18 cellular contexts compared by ENCODE assay signal in the genomic region with DNA sequence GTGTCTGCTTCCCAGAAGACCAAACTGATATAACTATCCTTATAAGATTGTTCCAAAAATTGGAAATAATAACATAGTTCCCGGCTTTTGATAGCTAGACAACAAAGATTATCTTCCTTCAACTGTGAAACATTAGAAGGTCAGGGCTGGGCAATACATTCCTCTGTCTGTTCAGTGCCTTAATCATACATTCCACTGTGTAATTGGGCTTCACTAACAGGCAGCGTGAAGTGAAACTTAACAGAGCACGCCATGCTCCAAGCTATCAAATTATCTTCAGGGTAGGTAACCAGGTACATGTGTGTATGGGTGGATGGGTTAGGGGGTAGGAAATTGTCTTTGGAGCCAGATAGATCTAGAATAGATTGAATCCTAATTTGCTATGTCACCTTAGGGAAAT. TPM values are rescaled to one million over a fixed set of nuclear protein-coding genes. Genes with fewer than 3 reads are reported as not detected.
A peak's percentile ranks its signal among the peaks of the same experiment; 100 is the strongest.
DNase-seq lines count a peak whose midpoint lies in the region; ATAC-seq and TF ChIP-seq lines count a peak whose summit lies in the region.
"Had no signal": no experiment of that assay in that cellular context is flagged by ENCODE, and none has a peak within 500 bp of the region (broad histone marks: within the 10 kb centered on the region; RNA-seq: fewer than 3 reads in every experiment).

No MANE protein-coding gene starts in this region.

- H3K4me3 ChIP-seq in SK-N-SH (ENCODE audit: low read depth in 2 of 2, low read length in 1 of 2) (no peak overlapping the region), skeletal muscle tissue (ENCODE audit: low read length in 3 of 3) (no peak overlapping the region), aorta (ENCODE audit: low read length in 2 of 2) (no peak overlapping the region), OCI-LY7 (ENCODE audit: low read depth, low read length, poor library complexity, severe bottlenecking) (no peak overlapping the region)
- H3K4me3 ChIP-seq: GM23338, sigmoid colon had no signal

- 41% methylated on average over 3 of the region's 3 CpGs for WGBS in SK-N-SH (ENCODE audit: low lambda C conversion rate)
- WGBS in aorta, 2 donors: 59 to 61% methylated on average over 3 of the region's 3 CpGs

- H3K9me2 ChIP-seq in SK-N-SH (no peaks in the 10 kb centered on the region), OCI-LY7 (ENCODE audit: insufficient read depth, low read length) (no peaks in the 10 kb centered on the region)

- intact Hi-C loops in left ventricle myocardium superior (cut with micrococcal nuclease): no loop called here
- intact Hi-C loops in aorta (cut with DNase I): no loop called here
- intact Hi-C loops in OCI-LY7 (cut with micrococcal nuclease; ENCODE audit: unreplicated experiment): no loop called here

- H3K27me3 ChIP-seq in SK-N-SH (ENCODE audit: insufficient read depth) (no peaks in the 10 kb centered on the region), skeletal muscle tissue (ENCODE audit: control insufficient read depth in 3 of 3, insufficient read depth in 3 of 3, low read length in 3 of 3) (no peaks in the 10 kb centered on the region), aorta (ENCODE audit: control insufficient read depth in 1 of 2, insufficient read depth in 2 of 2, low read length in 1 of 2) (no peaks in the 10 kb centered on the region)

- BruUV-seq in OCI-LY7 (replicated peaks; lab: Mats Ljungman, UMichigan): no TSS peak

- H3K9me3 ChIP-seq in SK-N-SH: no peaks in the 10 kb centered on the region
- H3K9me3 ChIP-seq in skeletal muscle tissue (ENCODE audit: control insufficient read depth in 3 of 3, low read length in 3 of 3): no peaks in the 10 kb centered on the region
- H3K9me3 ChIP-seq in aorta (ENCODE audit: control insufficient read depth, low read length): no peaks in the 10 kb centered on the region
- H3K9me3 ChIP-seq in OCI-LY7 (ENCODE audit: low read length): no peaks in the 10 kb centered on the region
- H3K9me3 ChIP-seq: sigmoid colon had no signal

- ATAC-seq in SK-N-SH treated with all-trans-retinoic acid at 6 μM for 48 hours (peak; percentile 80), left ventricle myocardium superior (peak; percentile 82), aorta (ENCODE audit: low FRiP score) (no peak)
- ATAC-seq: GM23338; natural killer cell treated with Interleukin-12 subunit alpha and Interleukin-12 subunit beta and Interleukin-15 and Interleukin-18, amount 100 ng/mL, for 72 hours had no signal

- DNase-seq in SK-N-SH (no peak), SK-N-DZ (ENCODE audit: low spot score) (peak; percentile 46), left ventricle myocardium superior (no peak), aorta (no peak), OCI-LY7 (ENCODE audit: low spot score) (no peak)
- no peak for DNase-seq in effector CD8-positive, alpha-beta T cell (lab: John Stamatoyannopoulos, UW)
- DNase-seq: activated CD8-positive, alpha-beta memory T cell treated with anti-CD3 and anti-CD28 coated beads, Interleukin-2, amount 50 U/mL, for 48 hours; activated naive CD4-positive, alpha-beta T cell treated with anti-CD3 and anti-CD28 coated beads, Interleukin-2, amount 50 U/mL, for 16 hours; caudate nucleus; COR-L47; KBM-7; sigmoid colon; stimulated activated naive CD4-positive, alpha-beta T cell had no signal

- no peak overlapping the region for H2AFZ ChIP-seq in SK-N-SH (ENCODE audit: low read depth)
- H2AFZ ChIP-seq in OCI-LY7 (ENCODE audit: low read length): no peak overlapping the region
- H2AFZ ChIP-seq: GM23338 had no signal

- no peak overlapping the region for H3K4me2 ChIP-seq in SK-N-SH
- H3K4me2 ChIP-seq in OCI-LY7 (ENCODE audit: low read length): no peak overlapping the region
- H3K4me2 ChIP-seq: GM23338 had no signal

- H3K4me1 ChIP-seq in SK-N-SH (ENCODE audit: control insufficient read depth in 1 of 2, insufficient read depth in 2 of 2, low read depth in 1 of 2, low read length in 1 of 2) (peaks cover 0 to 3% of the 10 kb centered on the region in 2 experiments; a peak in 2 of 4 replicates), skeletal muscle tissue (ENCODE audit: control insufficient read depth in 3 of 3, insufficient read depth in 3 of 3, low read length in 3 of 3) (peaks cover 0 to 5% (median 0%) of the 10 kb centered on the region in 3 donors), aorta (ENCODE audit: control insufficient read depth in 1 of 2, insufficient read depth in 2 of 2, low read length in 2 of 2) (peaks cover 1 to 3% of the 10 kb centered on the region in 2 donors), OCI-LY7 (ENCODE audit: insufficient read depth, low read length, poor library complexity, severe bottlenecking) (peaks cover 16% of the 10 kb centered on the region)
- H3K4me1 ChIP-seq: sigmoid colon had no signal

- CTCF ChIA-PET in SK-N-SH (lab: Yijun Ruan, JAX) (interaction anchor here (0.6 to 1.4 kb wide), 2 partner anchors 14 to 25 kb away, joined by 3 to 4 read pairs; no protein-coding TSS in a partner anchor), OCI-LY7 (lab: Charles Lee; ENCODE audit: unreplicated experiment) (no interaction called here)

- no peaks in the 10 kb centered on the region for H3K79me2 ChIP-seq in SK-N-SH (ENCODE audit: insufficient read depth)
- H3K79me2 ChIP-seq in OCI-LY7 (ENCODE audit: insufficient read depth, low read depth, low read length): no peaks in the 10 kb centered on the region

- H3K36me3 ChIP-seq in SK-N-SH (replicated peaks in 1 of 2; ENCODE audit: control insufficient read depth in 1 of 2, insufficient read depth in 2 of 2, low read length in 1 of 2) (no peaks in the 10 kb centered on the region), skeletal muscle tissue (ENCODE audit: control insufficient read depth in 3 of 3, insufficient read depth in 3 of 3, low read length in 3 of 3) (no peaks in the 10 kb centered on the region), aorta (ENCODE audit: control insufficient read depth in 1 of 2, insufficient read depth in 2 of 2, low read length in 1 of 2) (no peaks in the 10 kb centered on the region), OCI-LY7 (ENCODE audit: insufficient read depth, low read length) (no peaks in the 10 kb centered on the region)
- H3K36me3 ChIP-seq: sigmoid colon had no signal

- TF ChIP-seq EP300 in SK-N-SH (IDR thresholded peaks at IDR 0.05; ENCODE audit: borderline replicate concordance in 1 of 2, low read depth in 1 of 2, low read length in 1 of 2): no peak

- POLR2A ChIA-PET in SK-N-SH (lab: Yijun Ruan, JAX) (no interaction called here), OCI-LY7 (lab: Charles Lee) (interaction anchor here (1.0 to 2.6 kb wide), 3 partner anchors 11 to 24 kb away, joined by 4 to 7 read pairs (median 5); partner anchors contain the start of gene ARL5A)

- H3K9ac ChIP-seq in SK-N-SH (no peak overlapping the region), skeletal muscle tissue (ENCODE audit: low read depth in 1 of 3, low read length in 3 of 3) (no peak overlapping the region)

- no peak overlapping the region for H3K27ac ChIP-seq in SK-N-SH (ENCODE audit: low read depth in 2 of 2, low read length in 1 of 2)
- peak overlapping the region; percentile 23 for H3K27ac ChIP-seq in skeletal muscle tissue (ENCODE audit: low read depth, low read length)
- no peak overlapping the region for H3K27ac ChIP-seq in aorta (ENCODE audit: low read depth in 1 of 2, low read length in 2 of 2)
- no peak overlapping the region for H3K27ac ChIP-seq in OCI-LY7 (ENCODE audit: low read depth, low read length, poor library complexity, severe bottlenecking)
- H3K27ac ChIP-seq: RWPE1, sigmoid colon had no signal

- H3F3A ChIP-seq in SK-N-SH (replicated peaks; ENCODE audit: insufficient read depth): no peaks in the 10 kb centered on the region

- no peak for TF ChIP-seq RAD21 in SK-N-SH (IDR thresholded peaks at IDR 0.05; ENCODE audit: low read length)

- H4K20me1 ChIP-seq in SK-N-SH (ENCODE audit: insufficient read depth) (no peaks in the 10 kb centered on the region), OCI-LY7 (ENCODE audit: insufficient read depth, low read length) (no peaks in the 10 kb centered on the region)

- TF ChIP-seq CTCF in SK-N-SH (IDR thresholded peaks at IDR 0.05): no peak
- no peak for TF ChIP-seq CTCF in OCI-LY7 (conservative IDR thresholded peaks at IDR 0.05; ENCODE audit: low read length)

TF ChIP-seq in SK-N-SH treated with all-trans-retinoic acid at 6 μM for 48 hours, 23 proteins besides CTCF, POLR2A, EP300 and RAD21:
- TF ChIP-seq TOX (CRISPR knock-in tag; IDR thresholded peaks at IDR 0.05; ENCODE audit: borderline replicate concordance): no peak
- TF ChIP-seq ISL1 (CRISPR knock-in tag; IDR thresholded peaks at IDR 0.05): peak; percentile 28; the same call in 1 of the 2 replicates

TF ChIP-seq in SK-N-SH, 30 proteins besides CTCF, POLR2A, EP300 and RAD21 (continues in another document):
- TF ChIP-seq NFIC (IDR thresholded peaks at IDR 0.05; ENCODE audit: borderline replicate concordance): no peak
- no peak for TF ChIP-seq TEAD4 (IDR thresholded peaks at IDR 0.05; ENCODE audit: borderline replicate concordance, insufficient read depth)
- TF ChIP-seq GABPA (IDR thresholded peaks at IDR 0.05; ENCODE audit: low read depth): no peak
- no peak for TF ChIP-seq FOSL2 (IDR thresholded peaks at IDR 0.05; ENCODE audit: borderline replicate concordance, low read depth)
- no peak for TF ChIP-seq MAX (IDR thresholded peaks at IDR 0.05; ENCODE audit: low read depth)
- TF ChIP-seq TCF12 (IDR thresholded peaks at IDR 0.05): no peak
- TF ChIP-seq ELF1 (IDR thresholded peaks at IDR 0.05): no peak

RNA-seq across cellular contexts. Expression of gene ARL5A, which starts 23.5 kb away (rescaled TPM):
- polyA plus RNA-seq in SK-N-SH (2012; rRNA removed) (8.2 and 8.4 TPM in 2 replicates), aorta (10 to 100 TPM; 19.1 to 76.6 TPM)
- polyA plus RNA-seq in SK-N-SH (2012; cell fraction: cytosol; rRNA removed): 14.0 and 22.6 TPM in 2 replicates
- 3.0 and 5.6 TPM in 2 replicates for polyA plus RNA-seq in SK-N-SH (2012; cell fraction: nucleus; rRNA removed)
- 24.0 and 41.4 TPM in 2 replicates for polyA plus RNA-seq in SK-N-DZ (2014; cell fraction: cytosol; rRNA removed)
- polyA plus RNA-seq in SK-N-DZ (2014; cell fraction: nucleus; rRNA removed): 15.7 and 19.0 TPM in 2 replicates
- total RNA-seq in left ventricle myocardium superior (60.7 TPM), skeletal muscle tissue (21.9 TPM), aorta (10 to 100 TPM; 78.9 to 95.9 TPM), OCI-LY7 (2022) (78.1 and 78.6 TPM in 2 replicates)
- 91.4 and 107 TPM in 2 replicates for total RNA-seq in OCI-LY7 (2014; rRNA removed; shearing (Covaris generic))
